14 cellular contexts compared by ENCODE assay signal in the genomic region with DNA sequence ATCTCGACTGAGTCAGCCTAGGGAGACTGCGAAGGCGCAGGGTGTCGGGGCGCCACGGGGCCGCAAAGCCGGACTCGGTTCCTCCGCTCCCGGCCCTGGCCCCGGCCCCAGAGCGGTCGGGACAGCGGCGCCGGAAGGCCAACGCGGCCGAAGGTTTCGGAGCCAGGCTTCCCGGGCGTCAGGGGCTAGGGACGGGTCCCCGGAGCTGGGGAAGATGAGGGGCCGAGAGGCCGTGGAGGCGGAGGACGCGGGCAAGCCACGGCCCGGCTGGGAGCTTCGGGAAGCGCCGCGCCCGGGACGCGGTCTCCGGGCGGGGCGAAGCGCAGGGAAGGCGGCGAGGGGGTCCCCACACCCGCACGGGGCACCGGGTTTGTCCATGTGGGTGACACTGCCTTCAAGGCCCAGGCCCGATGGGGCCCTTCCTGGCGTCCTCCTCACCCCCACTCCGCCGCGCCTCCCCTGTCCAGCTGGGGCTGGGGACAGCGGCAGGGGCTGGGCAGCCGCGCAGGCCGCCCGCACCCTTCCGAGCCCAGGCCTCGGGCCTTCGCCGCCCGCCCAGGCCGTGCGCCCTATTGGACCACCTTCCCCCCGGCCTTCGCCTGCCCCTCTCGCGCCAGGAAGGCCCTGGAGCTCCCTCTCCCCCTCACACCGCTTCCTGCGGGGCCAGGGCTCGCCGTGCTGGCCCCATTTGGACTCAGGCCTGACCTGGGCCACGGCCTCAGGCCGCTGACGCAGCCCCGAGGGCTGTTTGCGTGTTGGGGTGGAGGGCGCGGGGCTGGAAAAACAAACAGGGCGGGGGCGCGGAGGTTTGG. TPM values are rescaled to one million over a fixed set of nuclear protein-coding genes. Genes with fewer than 3 reads are reported as not detected.
A peak's percentile ranks its signal among the peaks of the same experiment; 100 is the strongest.
DNase-seq lines count a peak whose midpoint lies in the region; ATAC-seq and TF ChIP-seq lines count a peak whose summit lies in the region.
"Had no signal": no experiment of that assay in that cellular context is flagged by ENCODE, and none has a peak within 500 bp of the region (broad histone marks: within the 10 kb centered on the region; RNA-seq: fewer than 3 reads in every experiment).

No MANE protein-coding gene starts in this region.

- ATAC-seq in GM19467 (IDR thresholded peaks at IDR 0.05; ENCODE audit: unreplicated experiment), result no peak
- ATAC-seq: CD8-positive, alpha-beta T cell; T-cell had no signal

- H3K4me1 Mint-ChIP-seq in brain, result peaks cover 36% of the 10 kb centered on the region

- H3K27ac ChIP-seq in skeletal muscle tissue (ENCODE audit: low read depth, low read length) (no peak overlapping the region), tibial nerve (no peak overlapping the region)
- H3K27ac ChIP-seq: skin epidermis had no signal

- H3K27me3 ChIP-seq in H7 (ENCODE audit: control insufficient read depth, insufficient read depth, low read length) (peaks cover 98% of the 10 kb centered on the region), skeletal muscle tissue (ENCODE audit: control insufficient read depth in 3 of 3, insufficient read depth in 3 of 3, low read length in 3 of 3) (peaks cover 79 to 87% (median 85%) of the 10 kb centered on the region in 3 donors), tibial nerve (peaks cover 0 to 99% of the 10 kb centered on the region in 2 donors)

- peak; percentile 87 for DNase-seq in H7
- peak; percentile 52 for DNase-seq in islet precursor cell
- no peak for DNase-seq in NCI-H510A treated with DMSO at 0.1 percent for 48 hours (lab: John Stamatoyannopoulos, UW)
- no peak for DNase-seq in tibial nerve (ENCODE audit: low spot score in 2 of 2)
- no peak for DNase-seq in amygdala (lab: John Stamatoyannopoulos, UW)
- DNase-seq: activated naive CD4-positive, alpha-beta T cell; CD8-positive, alpha-beta T cell; NCI-H1930 had no signal

- H3K36me3 ChIP-seq in H7 (replicated peaks; ENCODE audit: control insufficient read depth, insufficient read depth, low read length) (no peaks in the 10 kb centered on the region), skeletal muscle tissue (ENCODE audit: control insufficient read depth in 3 of 3, insufficient read depth in 3 of 3, low read length in 3 of 3) (no peaks in the 10 kb centered on the region), tibial nerve (no peaks in the 10 kb centered on the region)

- TF ChIP-seq EP300 in tibial nerve (IDR thresholded peaks at IDR 0.05), result no peak

- TF ChIP-seq CTCF in brain (conservative IDR thresholded peaks at IDR 0.05) (no peak), tibial nerve (IDR thresholded peaks at IDR 0.05) (no peak)

- H3K4me3 ChIP-seq in H7 (ENCODE audit: insufficient read depth, low read depth, low read length) (peak overlapping the region; percentile 24), skeletal muscle tissue (ENCODE audit: low read length in 3 of 3) (peak overlapping the region; percentile 16 to 56 (median 54)), tibial nerve (peak overlapping the region in 2 of 4 donors; percentile 3 to 36)
- H3K4me3 ChIP-seq: skin epidermis had no signal

- peak overlapping the region in 4 of 5 experiments; percentile 70 to 76 (median 74) for H3K4me3 Mint-ChIP-seq in brain
- H3K4me3 Mint-ChIP-seq: CD8-positive, alpha-beta T cell had no signal

- peaks cover 8% of the 10 kb centered on the region for H3K36me3 Mint-ChIP-seq in brain
- H3K36me3 Mint-ChIP-seq: CD8-positive, alpha-beta T cell; T-cell had no signal

- no peak for TF ChIP-seq POLR2A in tibial nerve (IDR thresholded peaks at IDR 0.05)

- H3K9me3 Mint-ChIP-seq in brain, result peaks cover 0 to 8% (median 0%) of the 10 kb centered on the region in 5 experiments
- H3K9me3 Mint-ChIP-seq: CD8-positive, alpha-beta T cell; T-cell had no signal

- no peak overlapping the region for H3K27ac Mint-ChIP-seq in brain
- H3K27ac Mint-ChIP-seq: CD8-positive, alpha-beta T cell; T-cell had no signal

- no peaks in the 10 kb centered on the region for H3K9me3 ChIP-seq in skeletal muscle tissue (ENCODE audit: control insufficient read depth in 3 of 3, low read length in 3 of 3)
- no peaks in the 10 kb centered on the region for H3K9me3 ChIP-seq in tibial nerve

- 2 to 5% methylated on average over 58 to 73 of the region's 83 CpGs for WGBS in tibial nerve, 2 donors

- H3K4me1 ChIP-seq in skeletal muscle tissue (ENCODE audit: control insufficient read depth in 3 of 3, insufficient read depth in 3 of 3, low read length in 3 of 3) (peaks cover 6 to 17% (median 13%) of the 10 kb centered on the region in 3 donors), tibial nerve (peaks cover 0 to 36% (median 17%) of the 10 kb centered on the region in 4 donors)

- peak overlapping the region in 2 of 3 donors; percentile 14 to 25 for H3K9ac ChIP-seq in skeletal muscle tissue (ENCODE audit: low read depth in 1 of 3, low read length in 3 of 3)

- H3K27me3 Mint-ChIP-seq in brain, result peaks cover 89% of the 10 kb centered on the region

RNA-seq across cellular contexts. Expression of gene SIX3, which starts 12.6 kb away (rescaled TPM):
- total RNA-seq in H7 (2014; rRNA removed; shearing (Covaris generic)), result 1.7 and 3.0 TPM in 2 replicates
- polyA plus RNA-seq in brain (ENCODE audit: insufficient read depth, low read depth, low replicate concordance), result 30.9 TPM
- total RNA-seq in skeletal muscle tissue (not detected), tibial nerve (under 1 TPM in 1 of 4 donors, not detected in 3; 0.90 TPM)
- total RNA-seq: lung microvascular endothelial cell had no signal

Comparison
In these comparisons a context has a peak if more than half of its experiments do, and no peak if none do; other contexts are left out.
1. DNase-seq: peak in H7 (single experiment) and islet precursor cell (single experiment); none in NCI-H510A treated with DMSO at 0.1 percent for 48 hours (single experiment), tibial nerve (0 of 2) and amygdala (0 of 56).